21 cellular contexts compared by ENCODE assay signal in genomic region chr10:131020775-131021174, GRCh38.
DNase-seq lines count a peak whose midpoint lies in the region; ATAC-seq and TF ChIP-seq lines count a peak whose summit lies in the region.
"Had no signal": no experiment of that assay in that cellular context is flagged by ENCODE, and none has a peak within 500 bp of the region (broad histone marks: within the 10 kb centered on the region; RNA-seq: fewer than 3 reads in every experiment).

No MANE protein-coding gene starts in this region.

- 95% methylated on average over 7 of the region's 7 CpGs for WGBS in right cardiac atrium

- intact Hi-C loops in cardiac septum (cut with DNase I), result no loop called here
- intact Hi-C loops in right cardiac atrium (cut with DNase I), result loop anchor here in 1 of 4 donors (10.0 kb wide), 1 partner anchor 64 kb away; no protein-coding TSS in a partner anchor
- intact Hi-C loops in upper lobe of right lung (cut with DNase I), result no loop called here

- peak; percentile 24 for DNase-seq in cardiac septum (ENCODE audit: low spot score)
- no peak for DNase-seq in right cardiac atrium
- DNase-seq in mesenteric fat pad (ENCODE audit: low spot score), result peak; percentile 45
- peak; percentile 41 for DNase-seq in upper lobe of right lung
- DNase-seq: 8988T; ACHN; AML-193; BE2C; CD4-positive, alpha-beta T cell; CD8-positive, alpha-beta memory T cell; DMS 273 treated with DMSO at 0.1 percent for 48 hours; DMS79; EL; GDM1 had no signal

- TF ChIP-seq CTCF in upper lobe of right lung (IDR thresholded peaks at IDR 0.05), result no peak

- H3K4me1 ChIP-seq in right cardiac atrium (ENCODE audit: control insufficient read depth, insufficient read depth, low read length), result no peaks in the 10 kb centered on the region
- H3K4me1 ChIP-seq in upper lobe of right lung, result no peaks in the 10 kb centered on the region
- H3K4me1 ChIP-seq: A549; BE2C; BLaER1 treated with 17β-estradiol and CSF1 and Interleukin-3, amounts not matched to agents 10 nM and 100 nM; HAP-1 had no signal

- no peaks in the 10 kb centered on the region for H3K9me3 ChIP-seq in right cardiac atrium (ENCODE audit: control insufficient read depth, low read length)
- no peaks in the 10 kb centered on the region for H3K9me3 ChIP-seq in upper lobe of right lung
- H3K9me3 ChIP-seq: A549; BE2C; BLaER1 treated with 17β-estradiol and CSF1 and Interleukin-3, amounts not matched to agents 10 nM and 100 nM had no signal

- no peak overlapping the region for H3K4me3 ChIP-seq in right cardiac atrium (ENCODE audit: low read length)
- H3K4me3 ChIP-seq in upper lobe of right lung, result no peak overlapping the region
- H3K4me3 ChIP-seq: A549; BLaER1 treated with 17β-estradiol and CSF1 and Interleukin-3, amounts not matched to agents 10 nM and 100 nM; GM12878; GM23338; HAP-1 had no signal

- no peaks in the 10 kb centered on the region for H3K36me3 ChIP-seq in upper lobe of right lung
- H3K36me3 ChIP-seq: BE2C; BLaER1 treated with 17β-estradiol and CSF1 and Interleukin-3, amounts not matched to agents 10 nM and 100 nM; HAP-1 had no signal

- no peak overlapping the region for H3K27ac ChIP-seq in right cardiac atrium (ENCODE audit: low read length)
- no peak overlapping the region for H3K27ac ChIP-seq in upper lobe of right lung
- H3K27ac ChIP-seq: A549; BLaER1 treated with 17β-estradiol and CSF1 and Interleukin-3, amounts not matched to agents 10 nM and 100 nM had no signal

- ATAC-seq in right cardiac atrium (no peak), upper lobe of right lung (no peak), GM18519 (IDR thresholded peaks at IDR 0.05; ENCODE audit: low FRiP score, unreplicated experiment) (no peak), SK-N-SH treated with all-trans-retinoic acid at 6 μM for 48 hours (no peak)
- ATAC-seq: A549, GM12878, GM23338 had no signal

- H3K27me3 ChIP-seq in right cardiac atrium (ENCODE audit: control insufficient read depth, insufficient read depth) (no peaks in the 10 kb centered on the region), upper lobe of right lung (no peaks in the 10 kb centered on the region)
- H3K27me3 ChIP-seq: BE2C; BLaER1 treated with 17β-estradiol and CSF1 and Interleukin-3, amounts not matched to agents 10 nM and 100 nM had no signal

TF ChIP-seq in SK-N-SH treated with all-trans-retinoic acid at 6 μM for 48 hours, 23 proteins besides CTCF, POLR2A, EP300 and RAD21:
- TF ChIP-seq ZNF70 (CRISPR knock-in tag; IDR thresholded peaks at IDR 0.05) (no peak), TSHZ2 (CRISPR knock-in tag; IDR thresholded peaks at IDR 0.05) (no peak), TOX (CRISPR knock-in tag; IDR thresholded peaks at IDR 0.05; ENCODE audit: borderline replicate concordance) (no peak), SNAI2 (CRISPR knock-in tag; IDR thresholded peaks at IDR 0.05) (no peak), OSR1 (CRISPR knock-in tag; IDR thresholded peaks at IDR 0.05) (no peak), ZC3H10 (CRISPR knock-in tag; IDR thresholded peaks at IDR 0.05) (no peak), ZFP30 (CRISPR knock-in tag; IDR thresholded peaks at IDR 0.05) (no peak), ZFP3 (CRISPR knock-in tag; IDR thresholded peaks at IDR 0.05) (no peak), ZNF8 (CRISPR knock-in tag; IDR thresholded peaks at IDR 0.05) (no peak), POU6F1 (CRISPR knock-in tag; IDR thresholded peaks at IDR 0.05; ENCODE audit: borderline replicate concordance, low read depth) (no peak)

Comparison
In these comparisons a context has a peak if more than half of its experiments do, and no peak if none do; other contexts are left out.
1. DNase-seq: peak in cardiac septum (single experiment), mesenteric fat pad (single experiment) and upper lobe of right lung (single experiment); none in right cardiac atrium (0 of 3).